Comparison of ENCODE assay signal across 1 cellular context in the genomic region with DNA sequence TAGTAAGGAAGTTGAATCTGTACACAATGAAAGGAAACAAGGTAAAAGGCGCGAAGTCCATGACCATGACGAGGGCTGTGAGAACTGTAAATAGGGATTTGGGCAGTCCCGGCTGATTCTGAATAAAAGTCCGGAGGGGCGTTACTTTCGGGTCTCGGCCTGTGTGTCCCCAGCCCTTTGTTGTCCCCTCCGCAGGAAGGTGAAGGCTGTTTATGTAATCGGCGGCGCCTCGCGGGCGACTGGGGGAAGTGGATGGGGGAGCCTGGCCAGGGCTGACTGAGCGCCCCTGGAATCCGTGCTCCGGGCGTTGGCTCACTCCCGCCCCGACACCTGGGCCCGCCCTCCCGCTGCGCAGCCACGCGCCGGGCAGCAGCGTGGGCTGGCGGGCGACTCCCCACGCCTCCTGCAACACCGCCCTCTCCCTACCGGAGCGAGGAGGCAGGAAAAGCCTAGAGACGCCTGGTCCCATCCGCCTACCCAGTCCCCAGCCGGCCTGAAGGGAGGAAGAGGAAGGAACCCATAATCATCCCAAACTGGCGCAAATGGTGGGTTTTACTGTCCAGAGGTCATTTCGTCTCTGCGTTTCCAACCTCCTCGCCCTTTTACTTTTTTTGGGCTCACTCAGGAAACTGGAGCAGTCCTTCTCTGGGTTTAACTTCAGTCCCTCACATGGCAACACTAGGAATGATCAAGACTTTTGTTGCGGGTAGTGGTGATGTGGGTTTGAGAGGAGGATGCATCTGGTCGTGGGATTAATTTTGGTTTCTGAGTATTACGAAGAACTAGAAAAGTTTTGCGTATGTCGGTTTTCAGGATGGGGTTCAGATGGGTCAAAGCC.
TF ChIP-seq lines count a peak whose summit lies in the region.

No MANE protein-coding gene starts in this region.

TF ChIP-seq in HepG2, 621 proteins besides CTCF, POLR2A, EP300 and RAD21 (continued from another document and continues in another):
- TF ChIP-seq, protein P1, sequence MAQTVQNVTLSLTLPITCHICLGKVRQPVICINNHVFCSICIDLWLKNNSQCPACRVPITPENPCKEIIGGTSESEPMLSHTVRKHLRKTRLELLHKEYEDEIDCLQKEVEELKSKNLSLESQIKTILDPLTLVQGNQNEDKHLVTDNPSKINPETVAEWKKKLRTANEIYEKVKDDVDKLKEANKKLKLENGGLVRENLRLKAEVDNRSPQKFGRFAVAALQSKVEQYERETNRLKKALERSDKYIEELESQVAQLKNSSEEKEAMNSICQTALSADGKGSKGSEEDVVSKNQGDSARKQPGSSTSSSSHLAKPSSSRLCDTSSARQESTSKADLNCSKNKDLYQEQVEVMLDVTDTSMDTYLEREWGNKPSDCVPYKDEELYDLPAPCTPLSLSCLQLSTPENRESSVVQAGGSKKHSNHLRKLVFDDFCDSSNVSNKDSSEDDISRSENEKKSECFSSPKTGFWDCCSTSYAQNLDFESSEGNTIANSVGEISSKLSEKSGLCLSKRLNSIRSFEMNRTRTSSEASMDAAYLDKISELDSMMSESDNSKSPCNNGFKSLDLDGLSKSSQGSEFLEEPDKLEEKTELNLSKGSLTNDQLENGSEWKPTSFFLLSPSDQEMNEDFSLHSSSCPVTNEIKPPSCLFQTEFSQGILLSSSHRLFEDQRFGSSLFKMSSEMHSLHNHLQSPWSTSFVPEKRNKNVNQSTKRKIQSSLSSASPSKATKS (CRISPR knock-in tag; IDR thresholded peaks at IDR 0.05) = peak; percentile 61; the same call in 1 of the 2 replicates
- peak; percentile 77 for TF ChIP-seq ELF3 (CRISPR knock-in tag; IDR thresholded peaks at IDR 0.05)
- TF ChIP-seq KMT2A (CRISPR knock-in tag; IDR thresholded peaks at IDR 0.05) = peak; percentile 75
- TF ChIP-seq, protein P2, sequence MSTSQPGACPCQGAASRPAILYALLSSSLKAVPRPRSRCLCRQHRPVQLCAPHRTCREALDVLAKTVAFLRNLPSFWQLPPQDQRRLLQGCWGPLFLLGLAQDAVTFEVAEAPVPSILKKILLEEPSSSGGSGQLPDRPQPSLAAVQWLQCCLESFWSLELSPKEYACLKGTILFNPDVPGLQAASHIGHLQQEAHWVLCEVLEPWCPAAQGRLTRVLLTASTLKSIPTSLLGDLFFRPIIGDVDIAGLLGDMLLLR (CRISPR knock-in tag; IDR thresholded peaks at IDR 0.05) = no peak; the same call in 1 of the 2 replicates
- TF ChIP-seq ZNF672 (CRISPR knock-in tag; IDR thresholded peaks at IDR 0.05) = no peak
- TF ChIP-seq ZNF383 (CRISPR knock-in tag; IDR thresholded peaks at IDR 0.05; ENCODE audit: borderline replicate concordance) = no peak
- TF ChIP-seq ZNF17 (CRISPR knock-in tag; IDR thresholded peaks at IDR 0.05) = no peak
- TF ChIP-seq ZNF850 (CRISPR knock-in tag; conservative IDR thresholded peaks at IDR 0.05) = no peak
- no peak for TF ChIP-seq NCOA5 (CRISPR knock-in tag; IDR thresholded peaks at IDR 0.05)
- peak; percentile 54 for TF ChIP-seq ZFY (CRISPR knock-in tag; IDR thresholded peaks at IDR 0.05)
- TF ChIP-seq NCOA2 (CRISPR knock-in tag; IDR thresholded peaks at IDR 0.05) = peak; percentile 77
- TF ChIP-seq CENPX (CRISPR knock-in tag; IDR thresholded peaks at IDR 0.05) = no peak
- TF ChIP-seq, protein P3, sequence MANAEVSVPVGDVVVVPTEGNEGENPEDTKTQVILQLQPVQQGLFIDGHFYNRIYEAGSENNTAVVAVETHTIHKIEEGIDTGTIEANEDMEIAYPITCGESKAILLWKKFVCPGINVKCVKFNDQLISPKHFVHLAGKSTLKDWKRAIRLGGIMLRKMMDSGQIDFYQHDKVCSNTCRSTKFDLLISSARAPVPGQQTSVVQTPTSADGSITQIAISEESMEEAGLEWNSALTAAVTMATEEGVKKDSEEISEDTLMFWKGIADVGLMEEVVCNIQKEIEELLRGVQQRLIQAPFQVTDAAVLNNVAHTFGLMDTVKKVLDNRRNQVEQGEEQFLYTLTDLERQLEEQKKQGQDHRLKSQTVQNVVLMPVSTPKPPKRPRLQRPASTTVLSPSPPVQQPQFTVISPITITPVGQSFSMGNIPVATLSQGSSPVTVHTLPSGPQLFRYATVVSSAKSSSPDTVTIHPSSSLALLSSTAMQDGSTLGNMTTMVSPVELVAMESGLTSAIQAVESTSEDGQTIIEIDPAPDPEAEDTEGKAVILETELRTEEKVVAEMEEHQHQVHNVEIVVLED (CRISPR knock-in tag; IDR thresholded peaks at IDR 0.05; ENCODE audit: borderline replicate concordance) = peak; percentile 80
- no peak; the same call in 1 of the 2 replicates for TF ChIP-seq AHR (CRISPR knock-in tag; IDR thresholded peaks at IDR 0.05)
- no peak for TF ChIP-seq STAT5B (CRISPR knock-in tag; IDR thresholded peaks at IDR 0.05)
- TF ChIP-seq ZNF441 (CRISPR knock-in tag; IDR thresholded peaks at IDR 0.05; ENCODE audit: borderline replicate concordance) = peak; percentile 73; the same call in 1 of the 2 replicates
- TF ChIP-seq KLF9 (CRISPR knock-in tag; IDR thresholded peaks at IDR 0.05; ENCODE audit: low read depth) = 0 out of 2 replicates have a peak, but pooled peaks have one; percentile 27
- TF ChIP-seq ZNF567 (CRISPR knock-in tag; IDR thresholded peaks at IDR 0.05; ENCODE audit: borderline replicate concordance) = peak; percentile 65; the same call in 1 of the 2 replicates
- TF ChIP-seq IKZF1 (IDR thresholded peaks at IDR 0.05) = no peak
- no peak for TF ChIP-seq ZNF34 (CRISPR knock-in tag; IDR thresholded peaks at IDR 0.05; ENCODE audit: borderline replicate concordance)
- TF ChIP-seq, protein P4, sequence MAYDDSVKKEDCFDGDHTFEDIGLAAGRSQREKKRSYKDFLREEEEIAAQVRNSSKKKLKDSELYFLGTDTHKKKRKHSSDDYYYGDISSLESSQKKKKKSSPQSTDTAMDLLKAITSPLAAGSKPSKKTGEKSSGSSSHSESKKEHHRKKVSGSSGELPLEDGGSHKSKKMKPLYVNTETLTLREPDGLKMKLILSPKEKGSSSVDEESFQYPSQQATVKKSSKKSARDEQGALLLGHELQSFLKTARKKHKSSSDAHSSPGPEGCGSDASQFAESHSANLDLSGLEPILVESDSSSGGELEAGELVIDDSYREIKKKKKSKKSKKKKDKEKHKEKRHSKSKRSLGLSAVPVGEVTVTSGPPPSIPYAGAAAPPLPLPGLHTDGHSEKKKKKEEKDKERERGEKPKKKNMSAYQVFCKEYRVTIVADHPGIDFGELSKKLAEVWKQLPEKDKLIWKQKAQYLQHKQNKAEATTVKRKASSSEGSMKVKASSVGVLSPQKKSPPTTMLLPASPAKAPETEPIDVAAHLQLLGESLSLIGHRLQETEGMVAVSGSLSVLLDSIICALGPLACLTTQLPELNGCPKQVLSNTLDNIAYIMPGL (CRISPR knock-in tag; IDR thresholded peaks at IDR 0.05; ENCODE audit: borderline replicate concordance in 1 of 2, low read depth in 1 of 2) = peak; percentile 86 to 88; a peak in 3 of 4 replicates
- TF ChIP-seq ZFYVE20 (CRISPR knock-in tag; IDR thresholded peaks at IDR 0.05; ENCODE audit: borderline replicate concordance, low read depth) = no peak
- TF ChIP-seq ZNF605 (CRISPR knock-in tag; IDR thresholded peaks at IDR 0.05) = peak; percentile 43; the same call in 1 of the 2 replicates
- TF ChIP-seq, protein P5, sequence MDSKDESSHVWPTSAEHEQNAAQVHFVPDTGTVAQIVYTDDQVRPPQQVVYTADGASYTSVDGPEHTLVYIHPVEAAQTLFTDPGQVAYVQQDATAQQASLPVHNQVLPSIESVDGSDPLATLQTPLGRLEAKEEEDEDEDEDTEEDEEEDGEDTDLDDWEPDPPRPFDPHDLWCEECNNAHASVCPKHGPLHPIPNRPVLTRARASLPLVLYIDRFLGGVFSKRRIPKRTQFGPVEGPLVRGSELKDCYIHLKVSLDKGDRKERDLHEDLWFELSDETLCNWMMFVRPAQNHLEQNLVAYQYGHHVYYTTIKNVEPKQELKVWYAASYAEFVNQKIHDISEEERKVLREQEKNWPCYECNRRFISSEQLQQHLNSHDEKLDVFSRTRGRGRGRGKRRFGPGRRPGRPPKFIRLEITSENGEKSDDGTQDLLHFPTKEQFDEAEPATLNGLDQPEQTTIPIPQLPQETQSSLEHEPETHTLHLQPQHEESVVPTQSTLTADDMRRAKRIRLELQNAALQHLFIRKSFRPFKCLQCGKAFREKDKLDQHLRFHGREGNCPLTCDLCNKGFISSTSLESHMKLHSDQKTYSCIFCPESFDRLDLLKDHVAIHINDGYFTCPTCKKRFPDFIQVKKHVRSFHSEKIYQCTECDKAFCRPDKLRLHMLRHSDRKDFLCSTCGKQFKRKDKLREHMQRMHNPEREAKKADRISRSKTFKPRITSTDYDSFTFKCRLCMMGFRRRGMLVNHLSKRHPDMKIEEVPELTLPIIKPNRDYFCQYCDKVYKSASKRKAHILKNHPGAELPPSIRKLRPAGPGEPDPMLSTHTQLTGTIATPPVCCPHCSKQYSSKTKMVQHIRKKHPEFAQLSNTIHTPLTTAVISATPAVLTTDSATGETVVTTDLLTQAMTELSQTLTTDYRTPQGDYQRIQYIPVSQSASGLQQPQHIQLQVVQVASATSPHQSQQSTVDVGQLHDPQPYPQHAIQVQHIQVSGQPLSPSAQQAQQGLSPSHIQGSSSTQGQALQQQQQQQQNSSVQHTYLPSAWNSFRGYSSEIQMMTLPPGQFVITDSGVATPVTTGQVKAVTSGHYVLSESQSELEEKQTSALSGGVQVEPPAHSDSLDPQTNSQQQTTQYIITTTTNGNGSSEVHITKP (CRISPR knock-in tag; IDR thresholded peaks at IDR 0.05; ENCODE audit: low read depth) = peak; percentile 73
- no peak; the same call in 1 of the 2 replicates for TF ChIP-seq FOXP1 (IDR thresholded peaks at IDR 0.05)
- TF ChIP-seq FOXP1 (CRISPR knock-in tag; IDR thresholded peaks at IDR 0.05) = peak; percentile 83
- TF ChIP-seq, protein P6, sequence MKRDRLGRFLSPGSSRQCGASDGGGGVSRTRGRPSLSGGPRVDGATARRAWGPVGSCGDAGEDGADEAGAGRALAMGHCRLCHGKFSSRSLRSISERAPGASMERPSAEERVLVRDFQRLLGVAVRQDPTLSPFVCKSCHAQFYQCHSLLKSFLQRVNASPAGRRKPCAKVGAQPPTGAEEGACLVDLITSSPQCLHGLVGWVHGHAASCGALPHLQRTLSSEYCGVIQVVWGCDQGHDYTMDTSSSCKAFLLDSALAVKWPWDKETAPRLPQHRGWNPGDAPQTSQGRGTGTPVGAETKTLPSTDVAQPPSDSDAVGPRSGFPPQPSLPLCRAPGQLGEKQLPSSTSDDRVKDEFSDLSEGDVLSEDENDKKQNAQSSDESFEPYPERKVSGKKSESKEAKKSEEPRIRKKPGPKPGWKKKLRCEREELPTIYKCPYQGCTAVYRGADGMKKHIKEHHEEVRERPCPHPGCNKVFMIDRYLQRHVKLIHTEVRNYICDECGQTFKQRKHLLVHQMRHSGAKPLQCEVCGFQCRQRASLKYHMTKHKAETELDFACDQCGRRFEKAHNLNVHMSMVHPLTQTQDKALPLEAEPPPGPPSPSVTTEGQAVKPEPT (CRISPR knock-in tag; IDR thresholded peaks at IDR 0.05; ENCODE audit: low read depth) = no peak; the same call in 1 of the 2 replicates
- no peak for TF ChIP-seq SIN3B (IDR thresholded peaks at IDR 0.05; ENCODE audit: low read length)
- peak; percentile 95 for TF ChIP-seq ZNF124 (CRISPR knock-in tag; IDR thresholded peaks at IDR 0.05)
- TF ChIP-seq, protein P7, sequence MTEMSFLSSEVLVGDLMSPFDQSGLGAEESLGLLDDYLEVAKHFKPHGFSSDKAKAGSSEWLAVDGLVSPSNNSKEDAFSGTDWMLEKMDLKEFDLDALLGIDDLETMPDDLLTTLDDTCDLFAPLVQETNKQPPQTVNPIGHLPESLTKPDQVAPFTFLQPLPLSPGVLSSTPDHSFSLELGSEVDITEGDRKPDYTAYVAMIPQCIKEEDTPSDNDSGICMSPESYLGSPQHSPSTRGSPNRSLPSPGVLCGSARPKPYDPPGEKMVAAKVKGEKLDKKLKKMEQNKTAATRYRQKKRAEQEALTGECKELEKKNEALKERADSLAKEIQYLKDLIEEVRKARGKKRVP (CRISPR knock-in tag; IDR thresholded peaks at IDR 0.05) = peak in 1 of 2 experiments; percentile 70; a peak in 2 of 4 replicates
- peak; percentile 38; the same call in 1 of the 2 replicates for TF ChIP-seq ZFP1 (CRISPR knock-in tag; IDR thresholded peaks at IDR 0.05)
- TF ChIP-seq MAFG (CRISPR knock-in tag; IDR thresholded peaks at IDR 0.05) = no peak
- no peak for TF ChIP-seq ZSCAN20 (CRISPR knock-in tag; IDR thresholded peaks at IDR 0.05; ENCODE audit: borderline replicate concordance)
- TF ChIP-seq NR1H2 (CRISPR knock-in tag; IDR thresholded peaks at IDR 0.05; ENCODE audit: borderline replicate concordance, low read depth) = no peak; the same call in 1 of the 2 replicates
- TF ChIP-seq ZNF337 (CRISPR knock-in tag; IDR thresholded peaks at IDR 0.05; ENCODE audit: borderline replicate concordance, low read depth) = 0 out of 2 replicates have a peak, but pooled peaks have one; percentile 61
- TF ChIP-seq ZNF468 (CRISPR knock-in tag; IDR thresholded peaks at IDR 0.05) = no peak
- TF ChIP-seq FOXO1 (CRISPR knock-in tag; IDR thresholded peaks at IDR 0.05) = peak; percentile 81
- peak; percentile 44; the same call in 1 of the 2 replicates for TF ChIP-seq EEA1 (CRISPR knock-in tag; IDR thresholded peaks at IDR 0.05; ENCODE audit: borderline replicate concordance)
- no peak for TF ChIP-seq IRX3 (CRISPR knock-in tag; IDR thresholded peaks at IDR 0.05; ENCODE audit: borderline replicate concordance, low read depth)
- TF ChIP-seq ZNF10 (CRISPR knock-in tag; IDR thresholded peaks at IDR 0.05; ENCODE audit: borderline replicate concordance, low read depth) = no peak
- TF ChIP-seq, protein P8, sequence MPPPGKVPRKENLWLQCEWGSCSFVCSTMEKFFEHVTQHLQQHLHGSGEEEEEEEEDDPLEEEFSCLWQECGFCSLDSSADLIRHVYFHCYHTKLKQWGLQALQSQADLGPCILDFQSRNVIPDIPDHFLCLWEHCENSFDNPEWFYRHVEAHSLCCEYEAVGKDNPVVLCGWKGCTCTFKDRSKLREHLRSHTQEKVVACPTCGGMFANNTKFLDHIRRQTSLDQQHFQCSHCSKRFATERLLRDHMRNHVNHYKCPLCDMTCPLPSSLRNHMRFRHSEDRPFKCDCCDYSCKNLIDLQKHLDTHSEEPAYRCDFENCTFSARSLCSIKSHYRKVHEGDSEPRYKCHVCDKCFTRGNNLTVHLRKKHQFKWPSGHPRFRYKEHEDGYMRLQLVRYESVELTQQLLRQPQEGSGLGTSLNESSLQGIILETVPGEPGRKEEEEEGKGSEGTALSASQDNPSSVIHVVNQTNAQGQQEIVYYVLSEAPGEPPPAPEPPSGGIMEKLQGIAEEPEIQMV (CRISPR knock-in tag; IDR thresholded peaks at IDR 0.05; ENCODE audit: low read depth) = no peak; the same call in 1 of the 2 replicates
- TF ChIP-seq NAIF1 (CRISPR knock-in tag; IDR thresholded peaks at IDR 0.05; ENCODE audit: borderline replicate concordance) = peak; percentile 87; the same call in 1 of the 2 replicates
- no peak for TF ChIP-seq AGO2 (optimal IDR thresholded peaks at IDR 0.05; ENCODE audit: low read depth, low read length)
- no peak for TF ChIP-seq TCF12 (IDR thresholded peaks at IDR 0.05)
- peak; percentile 75 for TF ChIP-seq TCF12 (CRISPR knock-in tag; IDR thresholded peaks at IDR 0.05)
- TF ChIP-seq MXD4 (CRISPR knock-in tag; IDR thresholded peaks at IDR 0.05) = peak; percentile 55
- no peak for TF ChIP-seq REXO4 (CRISPR knock-in tag; IDR thresholded peaks at IDR 0.05; ENCODE audit: borderline replicate concordance)
- TF ChIP-seq ZNF143 (CRISPR knock-in tag; IDR thresholded peaks at IDR 0.05) = no peak
